ENCODE assay signal across 11 cellular contexts in the genomic region with DNA sequence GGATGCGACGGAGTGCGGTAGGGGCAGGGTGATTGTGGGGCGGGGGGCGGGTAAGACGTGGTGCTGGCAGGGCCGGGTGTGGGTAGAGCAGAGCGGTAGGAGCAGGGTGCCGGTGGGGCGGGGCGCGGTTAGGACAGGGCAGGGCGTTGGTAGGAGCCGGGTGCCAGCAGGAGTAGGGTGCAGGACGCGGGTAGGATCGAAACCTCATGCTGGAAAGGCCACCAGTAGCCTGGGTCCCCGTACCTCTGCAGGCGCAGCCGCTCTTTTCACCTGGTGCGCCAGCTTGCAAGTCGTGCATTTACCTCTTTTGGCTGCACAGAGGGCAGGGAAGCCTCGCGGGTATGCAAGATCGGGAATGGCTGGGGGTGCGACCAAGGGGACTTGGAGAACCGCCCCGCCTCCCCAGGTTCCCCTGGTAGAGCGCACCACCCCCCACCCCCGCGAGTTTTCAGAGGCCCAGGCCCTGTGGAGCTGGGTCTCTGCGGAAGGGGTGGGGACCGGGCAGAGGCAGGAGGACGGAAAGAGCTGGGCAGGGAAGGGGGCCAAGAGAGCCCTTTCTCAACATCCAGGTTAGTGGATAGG.
DNase-seq lines count a peak whose midpoint lies in the region; ATAC-seq lines count a peak whose summit lies in the region.
"Had no signal": no experiment of that assay in that cellular context is flagged by ENCODE, and none has a peak within 500 bp of the region (broad histone marks: within the 10 kb centered on the region; RNA-seq: fewer than 3 reads in every experiment).

No MANE protein-coding gene starts in this region.

- peak; percentile 67 to 73 for ATAC-seq in activated naive CD4-positive, alpha-beta T cell treated with anti-CD3 and anti-CD28 coated beads, Interleukin-2, amount 50 U/mL, for 72 hours

- WGBS in urinary bladder, result 17% methylated on average over 34 of the region's 34 CpGs

- H3K4me3 ChIP-seq in urinary bladder (ENCODE audit: low read depth, low read length), result peak overlapping the region; percentile 3
- H3K4me3 ChIP-seq: heart right ventricle had no signal

- no peaks in the 10 kb centered on the region for H3K9me3 Mint-ChIP-seq in activated naive CD4-positive, alpha-beta T cell treated with anti-CD3 and anti-CD28 coated beads, Interleukin-2, amount 50 U/mL, for 72 hours

- intact Hi-C loops in posterior vena cava (cut with DNase I), result no loop called here

- H3K36me3 ChIP-seq in urinary bladder (ENCODE audit: insufficient read depth), result no peaks in the 10 kb centered on the region
- H3K36me3 ChIP-seq: heart right ventricle, neutrophil had no signal

- H3K27ac Mint-ChIP-seq in activated naive CD4-positive, alpha-beta T cell treated with anti-CD3 and anti-CD28 coated beads, Interleukin-2, amount 50 U/mL, for 72 hours, result peak overlapping the region in 1 of 2 donors; percentile 20

- H3K36me3 Mint-ChIP-seq in activated naive CD4-positive, alpha-beta T cell treated with anti-CD3 and anti-CD28 coated beads, Interleukin-2, amount 50 U/mL, for 72 hours, result no peaks in the 10 kb centered on the region

- DNase-seq in stimulated activated CD4-positive, alpha-beta T cell treated with anti-CD3 and anti-CD28 coated beads, Interleukin-2, amount 100 ng/mL, for 24 hours, result peak; percentile 21 to 36
- no peak for DNase-seq in stimulated activated CD4-positive, alpha-beta T cell treated with anti-CD3 and anti-CD28 coated beads, Interleukin-4, amount 100 ng/mL, for 24 hours
- DNase-seq in activated naive CD4-positive, alpha-beta T cell treated with anti-CD3 and anti-CD28 coated beads, Interleukin-2, amount 50 U/mL, for 72 hours (ENCODE audit: low spot score in 2 of 2), result peak in 1 of 2 donors; percentile 15
- DNase-seq in left kidney (ENCODE audit: low read depth, low spot score) (peak; percentile 59), posterior vena cava (ENCODE audit: low spot score) (no peak), DMS153 treated with DMSO at 0.1 percent for 48 hours (lab: John Stamatoyannopoulos, UW; ENCODE audit: unreplicated experiment) (no peak), kidney tubule cell (ENCODE audit: low spot score) (no peak)
- DNase-seq: activated gamma-delta T cell, heart right ventricle had no signal

- H3K27ac ChIP-seq in urinary bladder (ENCODE audit: low read depth), result no peak overlapping the region
- H3K27ac ChIP-seq: heart right ventricle, neutrophil had no signal

- H3K4me1 ChIP-seq in urinary bladder (ENCODE audit: insufficient read depth), result no peaks in the 10 kb centered on the region

Comparison
In these comparisons a context has a peak if more than half of its experiments do, and no peak if none do; other contexts are left out.
1. DNase-seq: peak in stimulated activated CD4-positive, alpha-beta T cell treated with anti-CD3 and anti-CD28 coated beads, Interleukin-2, amount 100 ng/mL, for 24 hours (2 of 2) and left kidney (single experiment); none in stimulated activated CD4-positive, alpha-beta T cell treated with anti-CD3 and anti-CD28 coated beads, Interleukin-4, amount 100 ng/mL, for 24 hours (single experiment), posterior vena cava (single experiment), DMS153 treated with DMSO at 0.1 percent for 48 hours (single experiment) and kidney tubule cell (single experiment).